In the genomic region with DNA sequence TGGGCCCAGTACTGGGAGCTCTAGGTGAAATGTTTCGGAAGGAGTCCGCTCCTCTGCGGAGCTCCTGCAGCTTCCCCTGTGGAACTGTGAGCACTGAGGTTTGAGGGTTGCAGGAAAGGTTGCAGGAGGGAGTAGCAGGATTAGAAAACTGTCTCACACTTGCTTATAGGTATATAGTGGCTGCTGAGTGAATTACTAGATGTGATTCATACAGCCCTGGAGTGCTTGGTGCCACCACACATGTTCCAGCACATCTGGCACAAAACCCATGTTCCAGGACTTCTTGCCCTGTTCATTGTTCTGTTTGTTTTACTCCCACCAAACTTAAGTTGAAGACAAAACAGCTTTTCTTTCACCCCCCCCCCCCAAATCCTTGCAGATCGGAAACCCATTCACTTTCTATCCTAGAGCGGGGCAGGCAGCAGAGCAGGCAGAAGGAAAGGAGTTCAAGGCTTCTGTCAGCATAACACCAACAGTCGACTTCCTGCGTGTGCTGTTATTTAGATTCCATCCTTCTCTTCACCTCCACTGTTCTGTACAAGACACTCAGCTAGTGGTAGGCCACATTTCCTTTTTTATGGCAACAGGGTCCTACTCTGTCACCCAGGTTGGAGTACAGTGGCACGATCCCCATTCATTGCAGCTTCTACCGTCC, we compare ENCODE assay signal across 8 cellular contexts. TPM values are rescaled to one million over a fixed set of nuclear protein-coding genes. Genes with fewer than 3 reads are reported as not detected.
DNase-seq lines count a peak whose midpoint lies in the region; FAIRE-seq and TF ChIP-seq lines count a peak whose summit lies in the region.

No MANE protein-coding gene starts in this region.

- TF ChIP-seq CTCF in DOHH2 (IDR thresholded peaks at IDR 0.05; ENCODE audit: low read depth, low read length, poor library complexity, severe bottlenecking), result no peak
- no peak for TF ChIP-seq CTCF in D721Med (IDR thresholded peaks at IDR 0.05; ENCODE audit: insufficient read depth, missing control alignments)

- H3K9me3 ChIP-seq in DOHH2 (ENCODE audit: control insufficient read depth, insufficient read depth, low read length), result no peaks in the 10 kb centered on the region
- no peaks in the 10 kb centered on the region for H3K9me3 ChIP-seq in skeletal muscle tissue (ENCODE audit: control insufficient read depth in 3 of 3, low read length in 3 of 3)

- H3K27ac ChIP-seq in DOHH2 (ENCODE audit: low read depth, low read length), result peak overlapping the region; percentile 58
- H3K27ac ChIP-seq in skeletal muscle tissue (ENCODE audit: low read depth, low read length), result peak overlapping the region; percentile 81

- DNase-seq in HPDE6-E6E7 (ENCODE audit: extremely low spot score) (peak; percentile 81), hepatic stellate cell (ENCODE audit: low spot score) (peak; percentile 60), D721Med (ENCODE audit: insufficient read length, low spot score) (no peak), NCI-H748 (lab: John Stamatoyannopoulos, UW; ENCODE audit: unreplicated experiment) (no peak), NCI-H524 treated with DMSO at 0.1 percent for 48 hours (lab: John Stamatoyannopoulos, UW) (no peak)
- no peak for DNase-seq in activated T-helper 2 cell treated with anti-CD3 and anti-CD28 coated beads, Interferon-gamma antibody, Interleukin-2, Interleukin-4, amounts not matched to agents 10 μg/mL and 5 μg/mL and 100 μg/mL, durations not matched to agents 14 hours and 24 hours and 36 hours (ENCODE audit: low spot score)

- H3F3A ChIP-seq in DOHH2 (ENCODE audit: control insufficient read depth, insufficient read depth), result peaks cover 7% of the 10 kb centered on the region; the same call in 1 of the 2 replicates

- H3K36me3 ChIP-seq in DOHH2 (ENCODE audit: control insufficient read depth, low read length) (peaks cover 32% of the 10 kb centered on the region), skeletal muscle tissue (ENCODE audit: control insufficient read depth in 3 of 3, insufficient read depth in 3 of 3, low read length in 3 of 3) (peaks cover 0 to 2% (median 2%) of the 10 kb centered on the region in 3 donors)

- H3K4me1 ChIP-seq in DOHH2 (ENCODE audit: control insufficient read depth, low read length) (peaks cover 41% of the 10 kb centered on the region), skeletal muscle tissue (ENCODE audit: control insufficient read depth in 3 of 3, insufficient read depth in 3 of 3, low read length in 3 of 3) (peaks cover 16 to 30% (median 25%) of the 10 kb centered on the region in 3 donors)

- no peaks in the 10 kb centered on the region for H3K9me3 Mint-ChIP-seq in activated T-helper 2 cell treated with anti-CD3 and anti-CD28 coated beads, Interferon-gamma antibody, Interleukin-2, Interleukin-4, amounts not matched to agents 10 μg/mL and 5 μg/mL and 100 μg/mL, durations not matched to agents 14 hours and 24 hours and 36 hours

- H3K4me1 Mint-ChIP-seq in activated T-helper 2 cell treated with anti-CD3 and anti-CD28 coated beads, Interferon-gamma antibody, Interleukin-2, Interleukin-4, amounts not matched to agents 10 μg/mL and 5 μg/mL and 100 μg/mL, durations not matched to agents 14 hours and 24 hours and 36 hours (ENCODE audit: low read depth), result peaks cover 31% of the 10 kb centered on the region

- no peaks in the 10 kb centered on the region for H3K27me3 Mint-ChIP-seq in activated T-helper 2 cell treated with anti-CD3 and anti-CD28 coated beads, Interferon-gamma antibody, Interleukin-2, Interleukin-4, amounts not matched to agents 10 μg/mL and 5 μg/mL and 100 μg/mL, durations not matched to agents 14 hours and 24 hours and 36 hours (ENCODE audit: low read depth)

- peak overlapping the region; percentile 91 for H3K4me3 Mint-ChIP-seq in activated T-helper 2 cell treated with anti-CD3 and anti-CD28 coated beads, Interferon-gamma antibody, Interleukin-2, Interleukin-4, amounts not matched to agents 10 μg/mL and 5 μg/mL and 100 μg/mL, durations not matched to agents 14 hours and 24 hours and 36 hours (ENCODE audit: low read depth)

- H3K27ac Mint-ChIP-seq in activated T-helper 2 cell treated with anti-CD3 and anti-CD28 coated beads, Interferon-gamma antibody, Interleukin-2, Interleukin-4, amounts not matched to agents 10 μg/mL and 5 μg/mL and 100 μg/mL, durations not matched to agents 14 hours and 24 hours and 36 hours, result peak overlapping the region; percentile 99

- peaks cover 25% of the 10 kb centered on the region for H3K36me3 Mint-ChIP-seq in activated T-helper 2 cell treated with anti-CD3 and anti-CD28 coated beads, Interferon-gamma antibody, Interleukin-2, Interleukin-4, amounts not matched to agents 10 μg/mL and 5 μg/mL and 100 μg/mL, durations not matched to agents 14 hours and 24 hours and 36 hours (ENCODE audit: low read depth)

- peak overlapping the region; percentile 89 to 97 (median 91) for H3K9ac ChIP-seq in skeletal muscle tissue (ENCODE audit: low read depth in 1 of 3, low read length in 3 of 3)

- H3K4me2 ChIP-seq in DOHH2 (ENCODE audit: low read length), result peak overlapping the region; percentile 90

- FAIRE-seq in D721Med (lab: Jason Lieb, UNC), result no peak

- intact Hi-C loops in activated T-helper 2 cell treated with anti-CD3 and anti-CD28 coated beads, Interferon-gamma antibody, Interleukin-2, Interleukin-4, amounts not matched to agents 10 μg/mL and 5 μg/mL and 100 μg/mL, durations not matched to agents 14 hours and 24 hours and 36 hours (cut with micrococcal nuclease), result loop anchor here (1.0 kb wide), 3 partner anchors 34 to 80 kb away; partner anchors contain the start of genes CNPY3, KLC4, MEA1 and MRPL2

- peaks cover 55% of the 10 kb centered on the region for H3K79me2 ChIP-seq in DOHH2 (ENCODE audit: control insufficient read depth, low read length)

- H3K27me3 ChIP-seq in DOHH2 (ENCODE audit: control insufficient read depth, low read length) (no peaks in the 10 kb centered on the region), skeletal muscle tissue (ENCODE audit: control insufficient read depth in 3 of 3, insufficient read depth in 3 of 3, low read length in 3 of 3) (no peaks in the 10 kb centered on the region)

- H4K20me1 ChIP-seq in DOHH2 (ENCODE audit: control insufficient read depth, insufficient read depth, low read depth, low read length), result peaks cover 6% of the 10 kb centered on the region; the same call in 1 of the 2 replicates

- peak overlapping the region; percentile 78 for H3K4me3 ChIP-seq in DOHH2 (ENCODE audit: low read length)
- peak overlapping the region; percentile 90 to 97 (median 97) for H3K4me3 ChIP-seq in skeletal muscle tissue (ENCODE audit: low read length in 3 of 3)

- no peaks in the 10 kb centered on the region for H3K9me2 ChIP-seq in DOHH2 (replicated peaks; ENCODE audit: control insufficient read depth, low read length)

RNA-seq across cellular contexts. Expression of gene PEX6, which starts 0.7 kb away (rescaled TPM):
- total RNA-seq in activated T-helper 2 cell treated with anti-CD3 and anti-CD28 coated beads, Interferon-gamma antibody, Interleukin-2, Interleukin-4, amounts not matched to agents 10 μg/mL and 5 μg/mL and 100 μg/mL, durations not matched to agents 14 hours and 24 hours and 36 hours, result 26.0 and 27.8 TPM in 2 replicates
- 32.4 TPM for total RNA-seq in skeletal muscle tissue

RNA-seq across cellular contexts. Expression of gene PPP2R5D, which starts 4.7 kb away (rescaled TPM):
- total RNA-seq in activated T-helper 2 cell treated with anti-CD3 and anti-CD28 coated beads, Interferon-gamma antibody, Interleukin-2, Interleukin-4, amounts not matched to agents 10 μg/mL and 5 μg/mL and 100 μg/mL, durations not matched to agents 14 hours and 24 hours and 36 hours, result 62.7 and 63.2 TPM in 2 replicates
- 31.3 TPM for total RNA-seq in skeletal muscle tissue

RNA-seq across cellular contexts. Expression of gene GNMT, which starts 19.1 kb away (rescaled TPM):
- 0.62 and 0.69 TPM in 2 replicates for total RNA-seq in activated T-helper 2 cell treated with anti-CD3 and anti-CD28 coated beads, Interferon-gamma antibody, Interleukin-2, Interleukin-4, amounts not matched to agents 10 μg/mL and 5 μg/mL and 100 μg/mL, durations not matched to agents 14 hours and 24 hours and 36 hours
- total RNA-seq in skeletal muscle tissue, result not detected

RNA-seq across cellular contexts. Expression of gene MEA1, which starts 34.1 kb away (rescaled TPM):
- 90.9 and 91.2 TPM in 2 replicates for total RNA-seq in activated T-helper 2 cell treated with anti-CD3 and anti-CD28 coated beads, Interferon-gamma antibody, Interleukin-2, Interleukin-4, amounts not matched to agents 10 μg/mL and 5 μg/mL and 100 μg/mL, durations not matched to agents 14 hours and 24 hours and 36 hours
- 29.7 TPM for total RNA-seq in skeletal muscle tissue

RNA-seq across cellular contexts. Expression of gene KLHDC3, which starts 34.4 kb away (rescaled TPM):
- total RNA-seq in activated T-helper 2 cell treated with anti-CD3 and anti-CD28 coated beads, Interferon-gamma antibody, Interleukin-2, Interleukin-4, amounts not matched to agents 10 μg/mL and 5 μg/mL and 100 μg/mL, durations not matched to agents 14 hours and 24 hours and 36 hours, result 71.2 and 74.6 TPM in 2 replicates
- total RNA-seq in skeletal muscle tissue, result 267 TPM

Comparison
In these comparisons a context has a peak if more than half of its experiments do, and no peak if none do; other contexts are left out.
1. DNase-seq: peak in HPDE6-E6E7 (single experiment) and hepatic stellate cell (single experiment); none in activated T-helper 2 cell treated with anti-CD3 and anti-CD28 coated beads, Interferon-gamma antibody, Interleukin-2, Interleukin-4, amounts not matched to agents 10 μg/mL and 5 μg/mL and 100 μg/mL, durations not matched to agents 14 hours and 24 hours and 36 hours (single experiment), D721Med (single experiment), NCI-H748 (single experiment) and NCI-H524 treated with DMSO at 0.1 percent for 48 hours (single experiment).